Comparison of ENCODE assay signal across 2 cellular contexts in the genomic region with DNA sequence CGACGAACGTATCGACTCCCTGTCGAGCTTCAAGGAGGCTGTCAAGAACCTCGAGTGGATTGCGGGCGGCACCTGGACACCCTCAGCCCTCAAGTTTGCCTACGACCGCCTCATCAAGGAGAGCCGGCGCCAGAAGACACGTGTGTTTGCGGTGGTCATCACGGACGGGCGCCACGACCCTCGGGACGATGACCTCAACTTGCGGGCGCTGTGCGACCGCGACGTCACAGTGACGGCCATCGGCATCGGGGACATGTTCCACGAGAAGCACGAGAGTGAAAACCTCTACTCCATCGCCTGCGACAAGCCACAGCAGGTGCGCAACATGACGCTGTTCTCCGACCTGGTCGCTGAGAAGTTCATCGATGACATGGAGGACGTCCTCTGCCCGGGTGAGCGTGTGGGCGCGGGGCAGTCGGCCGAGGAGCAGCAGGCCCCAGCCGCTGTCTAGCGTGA.
TF ChIP-seq lines count a peak whose summit lies in the region.

No MANE protein-coding gene starts in this region.

TF ChIP-seq in SK-N-SH treated with all-trans-retinoic acid at 6 μM for 48 hours, 23 proteins besides CTCF, POLR2A, EP300 and RAD21:
- TF ChIP-seq, protein P1, sequence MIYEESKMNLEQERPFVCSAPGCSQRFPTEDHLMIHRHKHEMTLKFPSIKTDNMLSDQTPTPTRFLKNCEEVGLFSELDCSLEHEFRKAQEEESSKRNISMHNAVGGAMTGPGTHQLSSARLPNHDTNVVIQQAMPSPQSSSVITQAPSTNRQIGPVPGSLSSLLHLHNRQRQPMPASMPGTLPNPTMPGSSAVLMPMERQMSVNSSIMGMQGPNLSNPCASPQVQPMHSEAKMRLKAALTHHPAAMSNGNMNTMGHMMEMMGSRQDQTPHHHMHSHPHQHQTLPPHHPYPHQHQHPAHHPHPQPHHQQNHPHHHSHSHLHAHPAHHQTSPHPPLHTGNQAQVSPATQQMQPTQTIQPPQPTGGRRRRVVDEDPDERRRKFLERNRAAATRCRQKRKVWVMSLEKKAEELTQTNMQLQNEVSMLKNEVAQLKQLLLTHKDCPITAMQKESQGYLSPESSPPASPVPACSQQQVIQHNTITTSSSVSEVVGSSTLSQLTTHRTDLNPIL (CRISPR knock-in tag; IDR thresholded peaks at IDR 0.05; ENCODE audit: low read depth): no peak
- TF ChIP-seq ZC3H10 (CRISPR knock-in tag; IDR thresholded peaks at IDR 0.05) (no peak), OSR1 (CRISPR knock-in tag; IDR thresholded peaks at IDR 0.05) (no peak), ZNF565 (CRISPR knock-in tag; conservative IDR thresholded peaks at IDR 0.05; ENCODE audit: low read depth) (no peak), BACH2 (CRISPR knock-in tag; IDR thresholded peaks at IDR 0.05; ENCODE audit: borderline replicate concordance) (no peak), SNAI2 (CRISPR knock-in tag; IDR thresholded peaks at IDR 0.05) (no peak), RARB (CRISPR knock-in tag; IDR thresholded peaks at IDR 0.05) (no peak), GLIS3 (CRISPR knock-in tag; IDR thresholded peaks at IDR 0.05) (no peak), ZNF8 (CRISPR knock-in tag; IDR thresholded peaks at IDR 0.05) (no peak), ZNF70 (CRISPR knock-in tag; IDR thresholded peaks at IDR 0.05) (no peak), ZFP30 (CRISPR knock-in tag; IDR thresholded peaks at IDR 0.05) (no peak), ESRRG (CRISPR knock-in tag; IDR thresholded peaks at IDR 0.05) (no peak), PPARA (CRISPR knock-in tag; IDR thresholded peaks at IDR 0.05; ENCODE audit: borderline replicate concordance) (no peak)
- TF ChIP-seq, protein P2, sequence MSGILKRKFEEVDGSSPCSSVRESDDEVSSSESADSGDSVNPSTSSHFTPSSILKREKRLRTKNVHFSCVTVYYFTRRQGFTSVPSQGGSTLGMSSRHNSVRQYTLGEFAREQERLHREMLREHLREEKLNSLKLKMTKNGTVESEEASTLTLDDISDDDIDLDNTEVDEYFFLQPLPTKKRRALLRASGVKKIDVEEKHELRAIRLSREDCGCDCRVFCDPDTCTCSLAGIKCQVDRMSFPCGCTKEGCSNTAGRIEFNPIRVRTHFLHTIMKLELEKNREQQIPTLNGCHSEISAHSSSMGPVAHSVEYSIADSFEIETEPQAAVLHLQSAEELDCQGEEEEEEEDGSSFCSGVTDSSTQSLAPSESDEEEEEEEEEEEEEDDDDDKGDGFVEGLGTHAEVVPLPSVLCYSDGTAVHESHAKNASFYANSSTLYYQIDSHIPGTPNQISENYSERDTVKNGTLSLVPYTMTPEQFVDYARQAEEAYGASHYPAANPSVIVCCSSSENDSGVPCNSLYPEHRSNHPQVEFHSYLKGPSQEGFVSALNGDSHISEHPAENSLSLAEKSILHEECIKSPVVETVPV (CRISPR knock-in tag; IDR thresholded peaks at IDR 0.05): no peak
- TF ChIP-seq, protein P3, sequence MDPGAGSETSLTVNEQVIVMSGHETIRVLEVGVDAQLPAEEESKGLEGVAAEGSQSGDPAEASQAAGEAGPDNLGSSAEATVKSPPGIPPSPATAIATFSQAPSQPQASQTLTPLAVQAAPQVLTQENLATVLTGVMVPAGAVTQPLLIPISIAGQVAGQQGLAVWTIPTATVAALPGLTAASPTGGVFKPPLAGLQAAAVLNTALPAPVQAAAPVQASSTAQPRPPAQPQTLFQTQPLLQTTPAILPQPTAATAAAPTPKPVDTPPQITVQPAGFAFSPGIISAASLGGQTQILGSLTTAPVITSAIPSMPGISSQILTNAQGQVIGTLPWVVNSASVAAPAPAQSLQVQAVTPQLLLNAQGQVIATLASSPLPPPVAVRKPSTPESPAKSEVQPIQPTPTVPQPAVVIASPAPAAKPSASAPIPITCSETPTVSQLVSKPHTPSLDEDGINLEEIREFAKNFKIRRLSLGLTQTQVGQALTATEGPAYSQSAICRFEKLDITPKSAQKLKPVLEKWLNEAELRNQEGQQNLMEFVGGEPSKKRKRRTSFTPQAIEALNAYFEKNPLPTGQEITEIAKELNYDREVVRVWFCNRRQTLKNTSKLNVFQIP (CRISPR knock-in tag; IDR thresholded peaks at IDR 0.05; ENCODE audit: borderline replicate concordance, low read depth): no peak

TF ChIP-seq in HEK293T, 16 proteins besides CTCF, POLR2A, EP300 and RAD21:
- TF ChIP-seq SUZ12 (IDR thresholded peaks at IDR 0.05): no peak
- no peak for TF ChIP-seq BHLHE40 (IDR thresholded peaks at IDR 0.05; ENCODE audit: borderline replicate concordance)
- TF ChIP-seq TARDBP (IDR thresholded peaks at IDR 0.05): no peak
- TF ChIP-seq FOXK2 (IDR thresholded peaks at IDR 0.05): no peak
- TF ChIP-seq ELF4 (IDR thresholded peaks at IDR 0.05): no peak
- no peak for TF ChIP-seq NFRKB (IDR thresholded peaks at IDR 0.05)
